ENCODE assay signal across 12 cellular contexts in the genomic region with DNA sequence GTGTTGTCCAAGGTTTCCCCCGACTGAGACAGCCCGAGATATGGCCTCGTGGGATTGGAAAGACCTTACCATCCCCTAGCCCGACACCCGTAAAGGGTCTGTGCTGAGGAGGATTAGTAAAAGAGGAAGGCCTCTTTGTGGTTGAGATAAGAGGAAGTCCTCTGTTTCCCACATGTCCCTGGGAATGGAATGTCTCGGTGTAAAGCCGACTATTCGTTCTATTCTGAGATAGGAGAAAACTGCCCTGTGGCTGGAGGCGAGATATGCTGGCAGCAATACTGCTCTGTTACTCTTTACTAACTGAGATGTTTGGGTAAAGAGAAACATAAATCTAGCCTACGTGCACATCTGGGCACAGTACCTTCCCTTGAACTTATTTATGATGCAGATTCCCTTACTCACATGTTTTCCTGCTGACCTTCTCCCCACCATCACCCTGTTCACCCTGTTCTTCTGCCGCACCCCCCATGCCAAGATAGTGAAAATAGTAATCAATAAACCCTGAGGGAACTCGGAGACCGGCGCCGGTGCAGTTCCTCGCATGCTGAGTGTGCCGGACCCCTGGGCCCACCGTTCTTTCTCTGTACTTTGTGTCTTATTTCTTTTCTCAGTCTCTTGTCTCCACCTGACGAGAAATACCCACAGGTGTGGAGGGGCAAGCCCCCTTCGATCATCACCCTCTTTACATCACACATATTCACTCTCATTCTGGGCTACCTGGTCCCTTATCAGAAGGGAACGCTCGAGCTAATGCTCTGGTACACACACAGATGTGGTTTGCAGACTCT. TPM values are rescaled to one million over a fixed set of nuclear protein-coding genes. Genes with fewer than 3 reads are reported as not detected.
"Had no signal": no experiment of that assay in that cellular context is flagged by ENCODE, and none has a peak within 500 bp of the region (broad histone marks: within the 10 kb centered on the region; RNA-seq: fewer than 3 reads in every experiment).

No MANE protein-coding gene starts in this region.

RNA-seq across cellular contexts. Expression of a gene that starts 3.0 kb away (rescaled TPM):
- total RNA-seq: activated CD4-positive, alpha-beta T cell treated with anti-CD3 and anti-CD28 coated beads, Interleukin-2, amount 10 ng/mL, durations not matched to agents 7 days and 5 days; activated CD8-positive, alpha-beta T cell treated with anti-CD3 and anti-CD28 coated beads, Interleukin-2, amount 10 ng/mL, durations not matched to agents 7 days and 5 days; aorta; frontal cortex; kidney epithelial cell; natural killer cell; sciatic nerve; T-helper 2 cell treated with Interferon-gamma antibody and Interleukin-4, amounts not matched to agents 100 ng/mL and 5 ng/mL, for 36 hours; thoracic aorta; urinary bladder had no signal
- polyA plus RNA-seq: urinary bladder had no signal

RNA-seq across cellular contexts. Expression of a gene that starts 25.5 kb away (rescaled TPM):
- total RNA-seq: activated CD4-positive, alpha-beta T cell treated with anti-CD3 and anti-CD28 coated beads, Interleukin-2, amount 10 ng/mL, durations not matched to agents 7 days and 5 days; activated CD8-positive, alpha-beta T cell treated with anti-CD3 and anti-CD28 coated beads, Interleukin-2, amount 10 ng/mL, durations not matched to agents 7 days and 5 days; aorta; frontal cortex; kidney epithelial cell; left lung; natural killer cell; sciatic nerve; T-helper 2 cell treated with Interferon-gamma antibody and Interleukin-4, amounts not matched to agents 100 ng/mL and 5 ng/mL, for 36 hours; thoracic aorta; urinary bladder had no signal
- polyA plus RNA-seq: urinary bladder had no signal

RNA-seq across cellular contexts. Expression of a gene that starts 35.1 kb away (rescaled TPM):
- total RNA-seq: activated CD4-positive, alpha-beta T cell treated with anti-CD3 and anti-CD28 coated beads, Interleukin-2, amount 10 ng/mL, durations not matched to agents 7 days and 5 days; activated CD8-positive, alpha-beta T cell treated with anti-CD3 and anti-CD28 coated beads, Interleukin-2, amount 10 ng/mL, durations not matched to agents 7 days and 5 days; aorta; colonic mucosa; frontal cortex; kidney epithelial cell; left lung; natural killer cell; sciatic nerve; T-helper 2 cell treated with Interferon-gamma antibody and Interleukin-4, amounts not matched to agents 100 ng/mL and 5 ng/mL, for 36 hours; thoracic aorta; urinary bladder had no signal
- polyA plus RNA-seq: aorta, urinary bladder had no signal
